ENCODE assay signal across 7 cellular contexts in genomic region chr9:97945470-97945869, GRCh38. TPM values are rescaled to one million over a fixed set of nuclear protein-coding genes. Genes with fewer than 3 reads are reported as not detected.
"Had no signal": no experiment of that assay in that cellular context is flagged by ENCODE, and none has a peak within 500 bp of the region (broad histone marks: within the 10 kb centered on the region; RNA-seq: fewer than 3 reads in every experiment).

No MANE protein-coding gene starts in this region.

RNA-seq across cellular contexts. Expression of gene HEMGN, which starts 7.5 kb away (rescaled TPM):
- total RNA-seq: GM23248, GM23338, H1, H4, H7, H9, HFFc6 had no signal
- polyA plus RNA-seq: GM23248, GM23338, H1 had no signal
